ENCODE assay signal across 1 cellular context in genomic region chr1:190667914-190668313, GRCh38.
TF ChIP-seq lines count a peak whose summit lies in the region.

No MANE protein-coding gene starts in this region.

TF ChIP-seq in GM23338, 12 proteins besides CTCF, POLR2A, EP300 and RAD21 (continued from another document):
- no peak for TF ChIP-seq REST (IDR thresholded peaks at IDR 0.05; ENCODE audit: unreplicated experiment)
- no peak for TF ChIP-seq JUNB (IDR thresholded peaks at IDR 0.05; ENCODE audit: unreplicated experiment)
- TF ChIP-seq EZH2phosphoT487 (IDR thresholded peaks at IDR 0.05; ENCODE audit: unreplicated experiment), result no peak
- no peak for TF ChIP-seq ZNF114 (CRISPR knock-in tag; IDR thresholded peaks at IDR 0.05)
- no peak for TF ChIP-seq ETS1 (IDR thresholded peaks at IDR 0.05)
- no peak for TF ChIP-seq ZNF331 (CRISPR knock-in tag; IDR thresholded peaks at IDR 0.05; ENCODE audit: low read depth)
- TF ChIP-seq CREB1 (CRISPR knock-in tag; IDR thresholded peaks at IDR 0.05; ENCODE audit: low read depth), result no peak
- TF ChIP-seq ZNF462 (CRISPR knock-in tag; IDR thresholded peaks at IDR 0.05), result no peak
